In genomic region chr6:75171151-75171550, GRCh38 we compare ENCODE assay signal across 16 cellular contexts. TPM values are rescaled to one million over a fixed set of nuclear protein-coding genes. Genes with fewer than 3 reads are reported as not detected.
"Had no signal": no experiment of that assay in that cellular context is flagged by ENCODE, and none has a peak within 500 bp of the region (broad histone marks: within the 10 kb centered on the region; RNA-seq: fewer than 3 reads in every experiment).

No MANE protein-coding gene starts in this region.

- H3K27ac Mint-ChIP-seq: activated CD4-positive, alpha-beta memory T cell treated with anti-CD3 and anti-CD28 coated beads for 36 hours; activated naive CD8-positive, alpha-beta T cell treated with anti-CD3 and anti-CD28 coated beads, Interleukin-2, amount 10 ng/mL, durations not matched to agents 7 days and 5 days; immature natural killer cell; natural killer cell treated with Interleukin-12 subunit alpha and Interleukin-12 subunit beta and Interleukin-15 and Interleukin-18, amount 100 ng/mL, for 72 hours; stimulated activated memory B cell treated with anti-CD40 and anti-IgM and Interleukin-4, amounts not matched to agents 10 μg/mL and 1 μg/mL and 100 μg/mL, for 72 hours had no signal

- H3K27me3 ChIP-seq: pancreas, upper lobe of left lung had no signal

- H3K4me3 ChIP-seq: pancreas, upper lobe of left lung had no signal

- H3K9me3 Mint-ChIP-seq: activated CD4-positive, alpha-beta memory T cell treated with anti-CD3 and anti-CD28 coated beads for 36 hours; activated naive CD8-positive, alpha-beta T cell treated with anti-CD3 and anti-CD28 coated beads, Interleukin-2, amount 10 ng/mL, durations not matched to agents 7 days and 5 days; stimulated activated memory B cell treated with anti-CD40 and anti-IgM and Interleukin-4, amounts not matched to agents 10 μg/mL and 1 μg/mL and 100 μg/mL, for 72 hours had no signal

- H3K36me3 Mint-ChIP-seq: activated CD4-positive, alpha-beta memory T cell treated with anti-CD3 and anti-CD28 coated beads for 36 hours; activated naive CD8-positive, alpha-beta T cell treated with anti-CD3 and anti-CD28 coated beads, Interleukin-2, amount 10 ng/mL, durations not matched to agents 7 days and 5 days; immature natural killer cell; natural killer cell treated with Interleukin-12 subunit alpha and Interleukin-12 subunit beta and Interleukin-15 and Interleukin-18, amount 100 ng/mL, for 72 hours; stimulated activated memory B cell treated with anti-CD40 and anti-IgM and Interleukin-4, amounts not matched to agents 10 μg/mL and 1 μg/mL and 100 μg/mL, for 72 hours had no signal

- DNase-seq: activated CD4-positive, alpha-beta memory T cell treated with anti-CD3 and anti-CD28 coated beads for 36 hours; activated CD4-positive, alpha-beta T cell treated with anti-CD3 and anti-CD28 coated beads for 1 hour; activated gamma-delta T cell treated with Interleukin-2 at 50 U/mL for 16 hours; activated naive CD8-positive, alpha-beta T cell treated with anti-CD3 and anti-CD28 coated beads, Interleukin-2, amount 10 ng/mL, durations not matched to agents 7 days and 5 days; activated T-cell treated with anti-CD3 and anti-CD28 coated beads, Interleukin-2, amount 50 U/mL, for 48 hours; aorta; effector memory CD4-positive, alpha-beta T cell; immature natural killer cell; left cardiac atrium; pancreas; retina; small intestine; T-helper 9 cell; upper lobe of left lung had no signal

- ATAC-seq: left cardiac atrium; natural killer cell treated with Interleukin-12 subunit alpha and Interleukin-12 subunit beta and Interleukin-15 and Interleukin-18, amount 100 ng/mL, for 72 hours; pancreas; stimulated activated memory B cell treated with anti-CD40 and anti-IgM and Interleukin-4, amounts not matched to agents 10 μg/mL and 1 μg/mL and 100 μg/mL, for 72 hours had no signal

- H3K36me3 ChIP-seq: pancreas, upper lobe of left lung had no signal

- H3K27ac ChIP-seq: pancreas, upper lobe of left lung had no signal

- H3K4me1 Mint-ChIP-seq: activated naive CD8-positive, alpha-beta T cell treated with anti-CD3 and anti-CD28 coated beads, Interleukin-2, amount 10 ng/mL, durations not matched to agents 7 days and 5 days; immature natural killer cell; stimulated activated memory B cell treated with anti-CD40 and anti-IgM and Interleukin-4, amounts not matched to agents 10 μg/mL and 1 μg/mL and 100 μg/mL, for 72 hours had no signal

- H3K9me3 ChIP-seq: pancreas, upper lobe of left lung had no signal

- H3K4me3 Mint-ChIP-seq: activated CD4-positive, alpha-beta memory T cell treated with anti-CD3 and anti-CD28 coated beads for 36 hours; activated naive CD8-positive, alpha-beta T cell treated with anti-CD3 and anti-CD28 coated beads, Interleukin-2, amount 10 ng/mL, durations not matched to agents 7 days and 5 days; immature natural killer cell; natural killer cell treated with Interleukin-12 subunit alpha and Interleukin-12 subunit beta and Interleukin-15 and Interleukin-18, amount 100 ng/mL, for 72 hours; stimulated activated memory B cell treated with anti-CD40 and anti-IgM and Interleukin-4, amounts not matched to agents 10 μg/mL and 1 μg/mL and 100 μg/mL, for 72 hours had no signal

RNA-seq across cellular contexts. Expression of gene COL12A1, which starts 34.7 kb away (rescaled TPM):
- total RNA-seq: activated CD4-positive, alpha-beta memory T cell treated with anti-CD3 and anti-CD28 coated beads for 36 hours; activated naive CD8-positive, alpha-beta T cell treated with anti-CD3 and anti-CD28 coated beads, Interleukin-2, amount 10 ng/mL, durations not matched to agents 7 days and 5 days; natural killer cell treated with Interleukin-12 subunit alpha and Interleukin-12 subunit beta and Interleukin-15 and Interleukin-18, amount 100 ng/mL, for 72 hours had no signal
